In genomic region chr15:81108427-81108826, GRCh38 we compare ENCODE assay signal across 9 cellular contexts. TPM values are rescaled to one million over a fixed set of nuclear protein-coding genes. Genes with fewer than 3 reads are reported as not detected.
DNase-seq lines count a peak whose midpoint lies in the region; ATAC-seq and TF ChIP-seq lines count a peak whose summit lies in the region.
"Had no signal": no experiment of that assay in that cellular context is flagged by ENCODE, and none has a peak within 500 bp of the region (broad histone marks: within the 10 kb centered on the region; RNA-seq: fewer than 3 reads in every experiment).

No MANE protein-coding gene starts in this region.

- H3K4me1 ChIP-seq in GM23338 (ENCODE audit: insufficient read depth), result peaks cover 7% of the 10 kb centered on the region
- no peaks in the 10 kb centered on the region for H3K4me1 ChIP-seq in mesendoderm (ENCODE audit: control insufficient read depth, low read depth, low read length)

- H3K79me1 ChIP-seq in mesendoderm (ENCODE audit: low read length), result no peaks in the 10 kb centered on the region

- H2BK15ac ChIP-seq in mesendoderm (replicated peaks; ENCODE audit: low read depth), result no peak overlapping the region

- H3F3A ChIP-seq in GM23338 (replicated peaks; ENCODE audit: low read depth), result no peaks in the 10 kb centered on the region

- H4K8ac ChIP-seq in mesendoderm (ENCODE audit: low read depth, low read length), result no peak overlapping the region

- H3K36me3 ChIP-seq in GM23338 (ENCODE audit: insufficient read depth), result no peaks in the 10 kb centered on the region
- H3K36me3 ChIP-seq in mesendoderm (ENCODE audit: control insufficient read depth, insufficient read depth, low read length), result no peaks in the 10 kb centered on the region

- H3K56ac ChIP-seq in mesendoderm (ENCODE audit: low read length), result no peak overlapping the region

- H3K4ac ChIP-seq in mesendoderm (ENCODE audit: low read depth, low read length), result no peak overlapping the region

- no peak overlapping the region for H3K9ac ChIP-seq in mesendoderm (ENCODE audit: low read length)

- H4K5ac ChIP-seq in mesendoderm (ENCODE audit: low read length), result no peak overlapping the region

- in situ Hi-C loops in astrocyte of the cerebellum (cut with HindIII; ENCODE audit: low sequenced_read_pairs), result no loop called here

- no peak overlapping the region for H3K27ac ChIP-seq in GM23338 (ENCODE audit: low read depth)
- H3K27ac ChIP-seq in mesendoderm (ENCODE audit: low read depth, low read length), result no peak overlapping the region

- no peak overlapping the region for H2AK5ac ChIP-seq in mesendoderm (ENCODE audit: low read length)

- TF ChIP-seq CTCF in Calu3 (IDR thresholded peaks at IDR 0.05; ENCODE audit: unreplicated experiment) (peak; percentile 54), GM23338 (conservative IDR thresholded peaks at IDR 0.05; ENCODE audit: low read depth in 2 of 2) (peak; percentile 54 to 67), astrocyte of the cerebellum (IDR thresholded peaks at IDR 0.05; ENCODE audit: low read depth, low read length, missing control alignments) (peak; percentile 67)

- H3K4me3 ChIP-seq in GM23338, result no peak overlapping the region
- no peak overlapping the region for H3K4me3 ChIP-seq in astrocyte of the cerebellum (ENCODE audit: low read depth, low read length)
- no peak overlapping the region for H3K4me3 ChIP-seq in mesendoderm (ENCODE audit: low read length)

- H3K4me3 Mint-ChIP-seq in Calu3 (ENCODE audit: low read depth, unreplicated experiment), result no peak overlapping the region
- H3K4me3 Mint-ChIP-seq in GM23338, result no peak overlapping the region
- no peak overlapping the region for H3K4me3 Mint-ChIP-seq in activated CD8-positive, alpha-beta memory T cell treated with anti-CD3 and anti-CD28 coated beads, Interleukin-2, amount 10 ng/mL, durations not matched to agents 7 days and 5 days

- no peaks in the 10 kb centered on the region for H3K9me3 Mint-ChIP-seq in Calu3 (ENCODE audit: low read depth, unreplicated experiment)
- no peaks in the 10 kb centered on the region for H3K9me3 Mint-ChIP-seq in GM23338
- H3K9me3 Mint-ChIP-seq in activated CD8-positive, alpha-beta memory T cell treated with anti-CD3 and anti-CD28 coated beads, Interleukin-2, amount 10 ng/mL, durations not matched to agents 7 days and 5 days (ENCODE audit: low read depth), result no peaks in the 10 kb centered on the region

- H2AFZ ChIP-seq in GM23338, result no peak overlapping the region

- intact Hi-C loops in Calu3 (cut with micrococcal nuclease; ENCODE audit: unreplicated experiment), result loop anchor here (5.0 kb wide), 3 partner anchors 44 to 294 kb away; no protein-coding TSS in a partner anchor

- no peaks in the 10 kb centered on the region for H4K20me1 ChIP-seq in GM23338 (replicated peaks; ENCODE audit: insufficient read depth)

- CTCF ChIA-PET in Calu3 (lab: Charles Lee), result interaction anchor here (0.7 to 5.1 kb wide), 3 partner anchors 47 to 158 kb away, joined by 3 to 85 read pairs (median 3); no protein-coding TSS in a partner anchor
- CTCF ChIA-PET in activated CD8-positive, alpha-beta memory T cell treated with anti-CD3 and anti-CD28 coated beads, Interleukin-2, amount 10 ng/mL, durations not matched to agents 7 days and 5 days (lab: Charles Lee), result interaction anchor here (0.8 to 20.6 kb wide), 15 partner anchors 9 to 167 kb away, joined by 3 to 276 read pairs (median 4); partner anchors contain the start of gene TLNRD1

- H3K4me1 Mint-ChIP-seq in Calu3 (ENCODE audit: low read depth, unreplicated experiment) (peaks cover 3% of the 10 kb centered on the region), GM23338 (peaks cover 7% of the 10 kb centered on the region)
- H3K4me1 Mint-ChIP-seq in activated CD8-positive, alpha-beta memory T cell treated with anti-CD3 and anti-CD28 coated beads, Interleukin-2, amount 10 ng/mL, durations not matched to agents 7 days and 5 days, result peaks cover 15% of the 10 kb centered on the region

- no peaks in the 10 kb centered on the region for H3K27me3 ChIP-seq in GM23338 (ENCODE audit: insufficient read depth)
- no peaks in the 10 kb centered on the region for H3K27me3 ChIP-seq in mesendoderm (ENCODE audit: insufficient read depth, low read length, poor library complexity)

- no peak overlapping the region for H3K23ac ChIP-seq in mesendoderm (ENCODE audit: low read length)

- no peaks in the 10 kb centered on the region for H3K9me2 ChIP-seq in GM23338 (ENCODE audit: insufficient read depth)

- no peak overlapping the region for H2BK120ac ChIP-seq in mesendoderm (ENCODE audit: low read depth, low read length)

- BruUV-seq in Calu3 (replicated peaks; lab: Mats Ljungman, UMichigan), result no TSS peak

- whole genome bisulfite sequencing in mesendoderm (ENCODE audit: extremely low coverage, insufficient coverage, low lambda C conversion rate), result no CpG with 5 or more reads among the region's 1 CpG

- no peak overlapping the region for H2BK5ac ChIP-seq in mesendoderm (ENCODE audit: low read length)

- H3K36me3 Mint-ChIP-seq in Calu3 (ENCODE audit: insufficient read depth, unreplicated experiment), result no peaks in the 10 kb centered on the region
- no peaks in the 10 kb centered on the region for H3K36me3 Mint-ChIP-seq in GM23338 (ENCODE audit: low read depth)
- H3K36me3 Mint-ChIP-seq in activated CD8-positive, alpha-beta memory T cell treated with anti-CD3 and anti-CD28 coated beads, Interleukin-2, amount 10 ng/mL, durations not matched to agents 7 days and 5 days, result no peaks in the 10 kb centered on the region

- H3K27me3 Mint-ChIP-seq in Calu3 (ENCODE audit: unreplicated experiment), result peaks cover 65% of the 10 kb centered on the region
- peaks cover 6% of the 10 kb centered on the region for H3K27me3 Mint-ChIP-seq in GM23338 (ENCODE audit: insufficient read depth, low read depth, poor library complexity)
- H3K27me3 Mint-ChIP-seq in activated CD8-positive, alpha-beta memory T cell treated with anti-CD3 and anti-CD28 coated beads, Interleukin-2, amount 10 ng/mL, durations not matched to agents 7 days and 5 days, result peaks cover 62% of the 10 kb centered on the region

- peak; percentile 71 for ATAC-seq in GM23338
- no peak for ATAC-seq in HG02623 (IDR thresholded peaks at IDR 0.05; ENCODE audit: unreplicated experiment)
- no peak for ATAC-seq in HG03469 (IDR thresholded peaks at IDR 0.05; ENCODE audit: unreplicated experiment)
- no peak for ATAC-seq in activated CD8-positive, alpha-beta memory T cell treated with anti-CD3 and anti-CD28 coated beads, Interleukin-2, amount 10 ng/mL, durations not matched to agents 7 days and 5 days

- H3K4me2 ChIP-seq in GM23338 (no peak overlapping the region), mesendoderm (ENCODE audit: low read length) (no peak overlapping the region)

- DNase-seq in Calu3 (peak; percentile 28), GM23338 (ENCODE audit: low spot score) (peak; percentile 66), astrocyte of the cerebellum (ENCODE audit: low read depth) (no peak), mesendoderm (peak; percentile 32), C1 segment of cervical spinal cord (lab: John Stamatoyannopoulos, UW) (no peak)
- DNase-seq in activated CD8-positive, alpha-beta memory T cell treated with anti-CD3 and anti-CD28 coated beads, Interleukin-2, amount 10 ng/mL, durations not matched to agents 7 days and 5 days, result no peak

- H3K27ac Mint-ChIP-seq in Calu3 (ENCODE audit: unreplicated experiment) (no peak overlapping the region), GM23338 (no peak overlapping the region)
- H3K27ac Mint-ChIP-seq in activated CD8-positive, alpha-beta memory T cell treated with anti-CD3 and anti-CD28 coated beads, Interleukin-2, amount 10 ng/mL, durations not matched to agents 7 days and 5 days, result no peak overlapping the region

- H3K79me2 ChIP-seq in GM23338 (replicated peaks; ENCODE audit: insufficient read depth) (no peaks in the 10 kb centered on the region), mesendoderm (ENCODE audit: control insufficient read depth, insufficient read depth, low read length) (no peaks in the 10 kb centered on the region)

- H3K18ac ChIP-seq in mesendoderm (ENCODE audit: low read length), result no peak overlapping the region

TF ChIP-seq in GM23338, 12 proteins besides CTCF, POLR2A, EP300 and RAD21:
- TF ChIP-seq EZH2 (IDR thresholded peaks at IDR 0.05; ENCODE audit: low read depth, unreplicated experiment), result no peak
- no peak for TF ChIP-seq POLR2AphosphoS5 (IDR thresholded peaks at IDR 0.05; ENCODE audit: low read depth)

RNA-seq across cellular contexts. Expression of gene CFAP161, which starts 25.6 kb away (rescaled TPM):
- total RNA-seq in Calu3 (2022), result not detected in 2 replicates
- total RNA-seq in GM23338 (2014; rRNA removed; shearing (Covaris generic)), result not detected in 2 replicates
- 0.13 TPM in 1 of 2 replicates, not detected in the other for polyA plus RNA-seq in GM23338 (2016; fragmentation: Nextera tagmentation; extraction: Ambion mirVana)
- 0.06 TPM for polyA plus RNA-seq in mesendoderm (2013, experiment 1 of 2)
- polyA plus RNA-seq in mesendoderm (2013, experiment 2 of 2), result 0.07 TPM
- total RNA-seq in activated CD8-positive, alpha-beta memory T cell treated with anti-CD3 and anti-CD28 coated beads, Interleukin-2, amount 10 ng/mL, durations not matched to agents 7 days and 5 days, result not detected
- total RNA-seq: M059J had no signal

Comparison
In these comparisons a context has a peak if more than half of its experiments do, and no peak if none do; other contexts are left out.
1. DNase-seq: peak in Calu3 (single experiment), GM23338 (single experiment) and mesendoderm (single experiment); none in astrocyte of the cerebellum (single experiment), activated CD8-positive, alpha-beta memory T cell treated with anti-CD3 and anti-CD28 coated beads, Interleukin-2, amount 10 ng/mL, durations not matched to agents 7 days and 5 days (single experiment) and C1 segment of cervical spinal cord (0 of 14).
2. Peak in every context shown above with its lines, with median percentiles within 50 percentile points of each other: CTCF ChIP-seq.